8 cellular contexts compared by ENCODE assay signal in the genomic region with DNA sequence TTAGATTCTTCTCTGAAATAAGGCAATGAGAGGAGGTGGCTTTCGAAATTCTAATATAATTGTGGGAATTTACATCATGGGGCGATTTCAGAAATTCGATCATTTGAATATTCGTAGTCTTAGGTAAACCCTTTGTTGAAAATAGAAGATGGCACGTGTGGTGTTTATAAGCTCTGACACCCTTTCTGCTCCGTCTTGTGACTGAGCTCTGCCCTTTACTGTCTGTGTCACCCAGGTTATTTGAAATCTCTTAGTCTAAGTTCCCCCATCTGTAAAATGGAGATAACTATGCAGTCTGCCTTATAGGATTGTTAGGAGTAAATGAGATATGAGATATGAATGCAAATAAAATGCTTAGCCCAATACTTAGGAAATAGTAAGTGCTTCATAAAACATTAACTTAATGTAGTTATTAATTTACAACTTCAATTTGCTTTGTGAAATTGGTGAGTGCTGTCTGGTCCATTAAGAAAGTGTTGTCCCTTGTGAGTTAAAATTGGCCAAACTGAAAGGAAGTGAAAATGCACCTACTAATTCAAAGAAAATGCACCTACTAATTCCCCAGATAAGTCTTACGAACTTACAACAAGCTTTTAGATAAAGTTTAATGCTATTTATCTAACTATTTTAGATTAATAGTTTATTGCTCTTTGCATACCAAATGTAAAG. TPM values are rescaled to one million over a fixed set of nuclear protein-coding genes. Genes with fewer than 3 reads are reported as not detected.
DNase-seq lines count a peak whose midpoint lies in the region; ATAC-seq and FAIRE-seq lines count a peak whose summit lies in the region.

No MANE protein-coding gene starts in this region.

- ATAC-seq in T-helper 17 cell (no peak), HG02852 (IDR thresholded peaks at IDR 0.05; ENCODE audit: unreplicated experiment) (no peak)

- H3K36me3 Mint-ChIP-seq in T-helper 17 cell (ENCODE audit: low read depth): peaks cover 2% of the 10 kb centered on the region

- H3K27me3 Mint-ChIP-seq in T-helper 17 cell: peaks cover 45% of the 10 kb centered on the region

- peak; percentile 92 for FAIRE-seq in GM19239 (lab: Jason Lieb, UNC)

- in situ Hi-C loops in ACHN (cut with HindIII; ENCODE audit: low pct_ligation_motif_present, low pct_unique_long_range_greater_than_20kb, low sequenced_read_pairs): no loop called here

- H3K9me3 ChIP-seq in T-helper 17 cell (ENCODE audit: control insufficient read depth, low read length, poor library complexity, severe bottlenecking): no peaks in the 10 kb centered on the region
- no peaks in the 10 kb centered on the region for H3K9me3 ChIP-seq in iPS-20b (ENCODE audit: insufficient read depth, low read depth, low read length)

- peak overlapping the region; percentile 65 for H3K27ac Mint-ChIP-seq in T-helper 17 cell

- peaks cover 22% of the 10 kb centered on the region for H3K4me1 Mint-ChIP-seq in T-helper 17 cell

- peak; percentile 48 for DNase-seq in ACHN
- DNase-seq in GM19239 (ENCODE audit: insufficient read length, low spot score): no peak
- DNase-seq in T-helper 17 cell: no peak
- no peak for DNase-seq in dermis blood vessel endothelial cell
- no peak for DNase-seq in HuH-7 (ENCODE audit: low spot score)
- DNase-seq in stimulated activated CD4-positive, alpha-beta T cell treated with anti-CD3 and anti-CD28 coated beads, Interleukin-2, amount 100 ng/mL, for 48 hours: no peak

- H3K4me3 Mint-ChIP-seq in T-helper 17 cell: peak overlapping the region; percentile 96

- H3K9ac ChIP-seq in iPS-20b (ENCODE audit: low read depth, low read length): peak overlapping the region; percentile 66; the same call in 1 of the 2 replicates

- H3K27me3 ChIP-seq in iPS-20b (ENCODE audit: insufficient read depth, low read length): peaks cover 41% of the 10 kb centered on the region

- H3K4me3 ChIP-seq in iPS-20b (ENCODE audit: low read length): peak overlapping the region; percentile 84

- H3K4me1 ChIP-seq in iPS-20b (ENCODE audit: insufficient read depth, low read length): peaks cover 11% of the 10 kb centered on the region

- H3K27ac ChIP-seq in iPS-20b (ENCODE audit: low read length): no peak overlapping the region

- H3K36me3 ChIP-seq in iPS-20b (ENCODE audit: insufficient read depth, low read depth, low read length): no peaks in the 10 kb centered on the region

RNA-seq across cellular contexts. Expression of a gene that starts 1.6 kb away (rescaled TPM):
- total RNA-seq in T-helper 17 cell (1 to 10 TPM; 1.2 to 2.0 TPM), dermis blood vessel endothelial cell (43.6 and 55.0 TPM in 2 replicates)

Comparison
In these comparisons a context has a peak if more than half of its experiments do, and no peak if none do; other contexts are left out.
1. RNA of a gene that starts 1.6 kb away (total RNA-seq): 43.6 to 55.0 TPM in dermis blood vessel endothelial cell; 1.2 to 2.0 TPM in T-helper 17 cell; every median in the first group is over 10 times any median in the second.